Comparison of ENCODE assay signal across 19 cellular contexts in genomic region chr6:31178143-31179041, GRCh38. TPM values are rescaled to one million over a fixed set of nuclear protein-coding genes. Genes with fewer than 3 reads are reported as not detected.
A peak's percentile ranks its signal among the peaks of the same experiment; 100 is the strongest.
DNase-seq lines count a peak whose midpoint lies in the region; ATAC-seq, FAIRE-seq and TF ChIP-seq lines count a peak whose summit lies in the region.
"Had no signal": no experiment of that assay in that cellular context is flagged by ENCODE, and none has a peak within 500 bp of the region (broad histone marks: within the 10 kb centered on the region; RNA-seq: fewer than 3 reads in every experiment).

No MANE protein-coding gene starts in this region.

- H3K27ac Mint-ChIP-seq in activated CD4-positive, alpha-beta T cell treated with anti-CD3 and anti-CD28 coated beads for 36 hours, result peak overlapping the region; percentile 44
- H3K27ac Mint-ChIP-seq in neural progenitor cell (peak overlapping the region; percentile 25), immature natural killer cell (no peak overlapping the region)

- no peak overlapping the region for H3K27ac ChIP-seq in neural progenitor cell
- no peak overlapping the region for H3K27ac ChIP-seq in vagina
- H3K27ac ChIP-seq: foreskin keratinocyte, prostate gland, upper lobe of right lung had no signal

- peaks cover 5% of the 10 kb centered on the region for H3K36me3 ChIP-seq in bronchial epithelial cell (ENCODE audit: control insufficient read depth, insufficient read depth, low read length)
- H3K36me3 ChIP-seq in neural progenitor cell, result no peaks in the 10 kb centered on the region
- H3K36me3 ChIP-seq in vagina, result no peaks in the 10 kb centered on the region
- H3K36me3 ChIP-seq: prostate gland, upper lobe of right lung had no signal

- no peaks in the 10 kb centered on the region for H3F3A ChIP-seq in neural progenitor cell (ENCODE audit: low read depth)

- POLR2A ChIA-PET in activated CD4-positive, alpha-beta T cell treated with anti-CD3 and anti-CD28 coated beads for 36 hours (lab: Charles Lee), result no interaction called here

- peak; percentile 71 for ATAC-seq in activated CD4-positive, alpha-beta T cell treated with anti-CD3 and anti-CD28 coated beads for 36 hours
- no peak for ATAC-seq in GM21576 (IDR thresholded peaks at IDR 0.05; ENCODE audit: unreplicated experiment)
- ATAC-seq: foreskin keratinocyte, upper lobe of right lung had no signal

- peak; percentile 20 for DNase-seq in activated CD4-positive, alpha-beta T cell treated with anti-CD3 and anti-CD28 coated beads for 36 hours
- DNase-seq in activated CD4-positive, alpha-beta T cell treated with anti-CD3 and anti-CD28 coated beads for 1 hour, result no peak
- DNase-seq in NCI-H2029 (lab: John Stamatoyannopoulos, UW) (peak; percentile 65), bronchial epithelial cell (ENCODE audit: low read depth) (peak; percentile 33), neural progenitor cell (ENCODE audit: low spot score) (no peak), immature natural killer cell (no peak), vagina (ENCODE audit: extremely low spot score in 2 of 2) (no peak)
- DNase-seq: amygdala, foreskin keratinocyte, MV-4-11, NCI-H524, SHP77, upper lobe of right lung had no signal

- H3K9ac ChIP-seq in neural progenitor cell, result no peak overlapping the region

- FAIRE-seq in bronchial epithelial cell (lab: Jason Lieb, UNC), result no peak
- FAIRE-seq: D721Med, islet of Langerhans had no signal

- H3K27me3 Mint-ChIP-seq in activated CD4-positive, alpha-beta T cell treated with anti-CD3 and anti-CD28 coated beads for 36 hours, result no peaks in the 10 kb centered on the region
- H3K27me3 Mint-ChIP-seq in neural progenitor cell (ENCODE audit: insufficient read depth, low read depth), result peaks cover 6% of the 10 kb centered on the region
- H3K27me3 Mint-ChIP-seq in immature natural killer cell (ENCODE audit: low read depth in 3 of 3), result peaks cover 0 to 6% (median 4%) of the 10 kb centered on the region in 3 donors

- no peaks in the 10 kb centered on the region for H3K27me3 ChIP-seq in bronchial epithelial cell (ENCODE audit: control insufficient read depth, insufficient read depth, low read length)
- no peaks in the 10 kb centered on the region for H3K27me3 ChIP-seq in neural progenitor cell
- H3K27me3 ChIP-seq in vagina, result no peaks in the 10 kb centered on the region
- H3K27me3 ChIP-seq: foreskin keratinocyte, upper lobe of right lung had no signal

- no peaks in the 10 kb centered on the region for H3K4me1 ChIP-seq in neural progenitor cell
- peaks cover 6% of the 10 kb centered on the region for H3K4me1 ChIP-seq in vagina
- H3K4me1 ChIP-seq: prostate gland had no signal

- no peak overlapping the region for H3K4me3 Mint-ChIP-seq in activated CD4-positive, alpha-beta T cell treated with anti-CD3 and anti-CD28 coated beads for 36 hours
- H3K4me3 Mint-ChIP-seq in neural progenitor cell (no peak overlapping the region), immature natural killer cell (no peak overlapping the region)

- no peaks in the 10 kb centered on the region for H3K36me3 Mint-ChIP-seq in activated CD4-positive, alpha-beta T cell treated with anti-CD3 and anti-CD28 coated beads for 36 hours (ENCODE audit: low read depth)
- H3K36me3 Mint-ChIP-seq in neural progenitor cell (no peaks in the 10 kb centered on the region), immature natural killer cell (no peaks in the 10 kb centered on the region)

- no peaks in the 10 kb centered on the region for H3K79me2 ChIP-seq in neural progenitor cell (ENCODE audit: low read depth)

- peaks cover 22% of the 10 kb centered on the region for H3K4me1 Mint-ChIP-seq in activated CD4-positive, alpha-beta T cell treated with anti-CD3 and anti-CD28 coated beads for 36 hours
- H3K4me1 Mint-ChIP-seq in neural progenitor cell (no peaks in the 10 kb centered on the region), immature natural killer cell (peaks cover 9 to 19% of the 10 kb centered on the region in 2 donors)

- intact Hi-C loops in activated CD4-positive, alpha-beta T cell treated with anti-CD3 and anti-CD28 coated beads for 36 hours (cut with DNase I, micrococcal nuclease), result no loop called here
- intact Hi-C loops in vagina (cut with DNase I), result no loop called here

- TF ChIP-seq POLR2A in vagina (IDR thresholded peaks at IDR 0.05), result no peak

- H3K4me2 ChIP-seq in neural progenitor cell, result no peak overlapping the region

- no peak overlapping the region for H2AFZ ChIP-seq in neural progenitor cell (replicated peaks)

- H3K9me3 Mint-ChIP-seq in activated CD4-positive, alpha-beta T cell treated with anti-CD3 and anti-CD28 coated beads for 36 hours (ENCODE audit: low read depth), result no peaks in the 10 kb centered on the region
- H3K9me3 Mint-ChIP-seq in neural progenitor cell (no peaks in the 10 kb centered on the region), immature natural killer cell (no peaks in the 10 kb centered on the region)

- H3K4me3 ChIP-seq in bronchial epithelial cell (ENCODE audit: low read depth, low read length) (no peak overlapping the region), neural progenitor cell (no peak overlapping the region), vagina (no peak overlapping the region)
- H3K4me3 ChIP-seq: prostate gland, upper lobe of right lung had no signal

- no peak for TF ChIP-seq CTCF in bronchial epithelial cell (IDR thresholded peaks at IDR 0.05; ENCODE audit: insufficient read depth, low read length, severe bottlenecking)
- no peak for TF ChIP-seq CTCF in neural progenitor cell (IDR thresholded peaks at IDR 0.05)
- no peak for TF ChIP-seq CTCF in vagina (IDR thresholded peaks at IDR 0.05)

- H4K20me1 ChIP-seq in neural progenitor cell (ENCODE audit: low read depth), result no peaks in the 10 kb centered on the region

- CTCF ChIA-PET in activated CD4-positive, alpha-beta T cell treated with anti-CD3 and anti-CD28 coated beads for 36 hours (lab: Charles Lee), result interaction anchor here (0.6 kb wide), 1 partner anchor 18 kb away, joined by 3 read pairs; no protein-coding TSS in a partner anchor

- H3K9me3 ChIP-seq in neural progenitor cell (ENCODE audit: low read depth), result no peaks in the 10 kb centered on the region
- H3K9me3 ChIP-seq in vagina, result no peaks in the 10 kb centered on the region
- H3K9me3 ChIP-seq: prostate gland, upper lobe of right lung had no signal

RNA-seq across cellular contexts. Expression of gene POU5F1, which starts 7.9 kb away (rescaled TPM):
- under 1 TPM in 1 of 2 experiments, not detected in 1; 0.21 TPM for total RNA-seq in activated CD4-positive, alpha-beta T cell treated with anti-CD3 and anti-CD28 coated beads for 36 hours
- total RNA-seq in bronchial epithelial cell (0.53 and 1.3 TPM in 2 replicates), neural progenitor cell (ENCODE audit: low replicate concordance) (17.2 and 17.4 TPM in 2 replicates), vagina (0.98 TPM)
- polyA plus RNA-seq in immature natural killer cell, result under 1 TPM in 1 of 3 donors, not detected in 2; 0.15 TPM
- polyA plus RNA-seq: AG04450 had no signal

RNA-seq across cellular contexts. Expression of gene TCF19, which starts 20.0 kb away (rescaled TPM):
- 10 to 100 TPM; 82.6 to 88.0 TPM for total RNA-seq in activated CD4-positive, alpha-beta T cell treated with anti-CD3 and anti-CD28 coated beads for 36 hours
- total RNA-seq in bronchial epithelial cell (1.1 and 3.1 TPM in 2 replicates), neural progenitor cell (ENCODE audit: low replicate concordance) (6.2 and 9.5 TPM in 2 replicates), vagina (8.8 TPM)
- polyA plus RNA-seq in immature natural killer cell, result 10 to 100 TPM in 2 of 3 donors, 1 to 10 TPM in 1; 9.4 to 13.7 (median 12.7) TPM

RNA-seq across cellular contexts. Expression of gene CCHCR1, which starts 20.8 kb away (rescaled TPM):
- total RNA-seq in activated CD4-positive, alpha-beta T cell treated with anti-CD3 and anti-CD28 coated beads for 36 hours, result 10 to 100 TPM; 39.7 to 57.6 TPM
- 14.5 and 25.2 TPM in 2 replicates for total RNA-seq in bronchial epithelial cell
- 23.2 and 54.9 TPM in 2 replicates for total RNA-seq in neural progenitor cell (ENCODE audit: low replicate concordance)
- polyA plus RNA-seq in immature natural killer cell, result 1 to 10 TPM in 2 of 3 donors, under 1 TPM in 1; 0.42 to 6.1 (median 4.8) TPM
- 21.9 TPM for total RNA-seq in vagina

RNA-seq across cellular contexts. Expression of gene PSORS1C2, which starts 39.5 kb away (rescaled TPM):
- not detected for total RNA-seq in activated CD4-positive, alpha-beta T cell treated with anti-CD3 and anti-CD28 coated beads for 36 hours
- total RNA-seq in bronchial epithelial cell, result not detected in 2 replicates
- not detected in 2 replicates for total RNA-seq in neural progenitor cell (ENCODE audit: low replicate concordance)
- polyA plus RNA-seq in immature natural killer cell, result not detected
- not detected for total RNA-seq in vagina
- total RNA-seq: foreskin keratinocyte, mucosa of gallbladder, prostate gland, upper lobe of right lung had no signal
- polyA plus RNA-seq: AG04450, foreskin keratinocyte had no signal

RNA-seq across cellular contexts. Expression of gene CDSN, which starts 58.1 kb away (rescaled TPM):
- not detected for total RNA-seq in activated CD4-positive, alpha-beta T cell treated with anti-CD3 and anti-CD28 coated beads for 36 hours
- total RNA-seq in bronchial epithelial cell (not detected in 2 replicates), neural progenitor cell (ENCODE audit: low replicate concordance) (not detected in 2 replicates), vagina (1.5 TPM)
- not detected for polyA plus RNA-seq in immature natural killer cell
- total RNA-seq: upper lobe of right lung had no signal
- polyA plus RNA-seq: AG04450 had no signal

Comparison
In these comparisons a context has a peak if more than half of its experiments do, and no peak if none do; other contexts are left out.
1. DNase-seq: peak in activated CD4-positive, alpha-beta T cell treated with anti-CD3 and anti-CD28 coated beads for 36 hours (single experiment), NCI-H2029 (single experiment) and bronchial epithelial cell (single experiment); none in activated CD4-positive, alpha-beta T cell treated with anti-CD3 and anti-CD28 coated beads for 1 hour (single experiment), neural progenitor cell (single experiment), immature natural killer cell (0 of 3) and vagina (0 of 2).
2. H3K27ac Mint-ChIP-seq: peak in activated CD4-positive, alpha-beta T cell treated with anti-CD3 and anti-CD28 coated beads for 36 hours (single experiment) and neural progenitor cell (single experiment); none in immature natural killer cell (0 of 6).